1 cellular context compared by ENCODE assay signal in the genomic region with DNA sequence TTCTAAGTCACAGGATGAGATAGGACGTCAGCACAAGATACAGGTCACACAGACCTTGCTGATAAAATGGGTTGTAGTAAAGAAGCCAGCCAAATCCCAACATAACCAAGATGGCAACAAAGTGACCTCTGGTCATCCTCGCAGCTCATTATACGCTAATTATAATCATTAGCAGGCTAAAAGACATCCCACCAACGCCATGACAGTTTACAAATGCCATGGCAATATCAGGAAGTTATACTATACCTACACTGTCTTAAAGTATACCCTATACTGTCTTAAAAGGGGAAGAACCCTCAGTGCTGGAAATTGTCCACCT.
TF ChIP-seq lines count a peak whose summit lies in the region.

No MANE protein-coding gene starts in this region.

TF ChIP-seq in K562, 482 proteins besides CTCF, POLR2A, EP300 and RAD21 (continues in another document):
- TF ChIP-seq ILF3 (IDR thresholded peaks at IDR 0.05; ENCODE audit: borderline replicate concordance) (no peak), FOXK2 (conservative IDR thresholded peaks at IDR 0.05 in 1 of 2, IDR thresholded peaks at IDR 0.05 in 1 of 2; ENCODE audit: low read depth in 2 of 2) (no peak), ZNF146 (CRISPR knock-in tag; IDR thresholded peaks at IDR 0.05; ENCODE audit: unreplicated experiment) (no peak), ZNF41 (CRISPR knock-in tag; conservative IDR thresholded peaks at IDR 0.05) (no peak), MAFK (IDR thresholded peaks at IDR 0.05; ENCODE audit: low read length) (no peak), ZNF197 (CRISPR knock-in tag; IDR thresholded peaks at IDR 0.05; ENCODE audit: low read depth) (0 out of 2 replicates have a peak, but pooled peaks have one; percentile 5), ZNF507 (tag; conservative IDR thresholded peaks at IDR 0.05) (0 out of 2 replicates have a peak, but pooled peaks have one; percentile 7), NONO (IDR thresholded peaks at IDR 0.05; ENCODE audit: low read depth in 2 of 2, low read length in 1 of 2) (no peak), COPS2 (conservative IDR thresholded peaks at IDR 0.05) (no peak), ZNF174 (CRISPR knock-in tag; IDR thresholded peaks at IDR 0.05) (no peak), HDAC2 (IDR thresholded peaks at IDR 0.05) (no peak), HNRNPUL1 (IDR thresholded peaks at IDR 0.05; ENCODE audit: low read length) (no peak), ZNF12 (CRISPR knock-in tag; IDR thresholded peaks at IDR 0.05) (no peak), BCL6 (CRISPR knock-in tag; IDR thresholded peaks at IDR 0.05) (no peak), RBM22 (IDR thresholded peaks at IDR 0.05; ENCODE audit: low read depth, low read length, poor library complexity, severe bottlenecking) (no peak), SUPT5H (IDR thresholded peaks at IDR 0.05) (no peak), NR2C2 (CRISPR knock-in tag; IDR thresholded peaks at IDR 0.05) (no peak), NR2C2 (tag; IDR thresholded peaks at IDR 0.05) (0 out of 2 replicates have a peak, but pooled peaks have one; percentile 24), MYBL2 (IDR thresholded peaks at IDR 0.05; ENCODE audit: low read depth) (no peak), MYBL2 (CRISPR knock-in tag; IDR thresholded peaks at IDR 0.05; ENCODE audit: borderline replicate concordance) (no peak), NR1H2 (CRISPR knock-in tag; IDR thresholded peaks at IDR 0.05) (no peak), NR4A1 (CRISPR knock-in tag; IDR thresholded peaks at IDR 0.05) (no peak), NR4A1 (tag; IDR thresholded peaks at IDR 0.05) (0 out of 2 replicates have a peak, but pooled peaks have one; percentile 42)
- TF ChIP-seq, protein P1, sequence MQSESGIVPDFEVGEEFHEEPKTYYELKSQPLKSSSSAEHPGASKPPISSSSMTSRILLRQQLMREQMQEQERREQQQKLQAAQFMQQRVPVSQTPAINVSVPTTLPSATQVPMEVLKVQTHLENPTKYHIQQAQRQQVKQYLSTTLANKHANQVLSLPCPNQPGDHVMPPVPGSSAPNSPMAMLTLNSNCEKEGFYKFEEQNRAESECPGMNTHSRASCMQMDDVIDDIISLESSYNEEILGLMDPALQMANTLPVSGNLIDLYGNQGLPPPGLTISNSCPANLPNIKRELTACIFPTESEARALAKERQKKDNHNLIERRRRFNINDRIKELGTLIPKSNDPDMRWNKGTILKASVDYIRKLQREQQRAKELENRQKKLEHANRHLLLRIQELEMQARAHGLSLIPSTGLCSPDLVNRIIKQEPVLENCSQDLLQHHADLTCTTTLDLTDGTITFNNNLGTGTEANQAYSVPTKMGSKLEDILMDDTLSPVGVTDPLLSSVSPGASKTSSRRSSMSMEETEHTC (IDR thresholded peaks at IDR 0.05): no peak
- TF ChIP-seq, protein P2, sequence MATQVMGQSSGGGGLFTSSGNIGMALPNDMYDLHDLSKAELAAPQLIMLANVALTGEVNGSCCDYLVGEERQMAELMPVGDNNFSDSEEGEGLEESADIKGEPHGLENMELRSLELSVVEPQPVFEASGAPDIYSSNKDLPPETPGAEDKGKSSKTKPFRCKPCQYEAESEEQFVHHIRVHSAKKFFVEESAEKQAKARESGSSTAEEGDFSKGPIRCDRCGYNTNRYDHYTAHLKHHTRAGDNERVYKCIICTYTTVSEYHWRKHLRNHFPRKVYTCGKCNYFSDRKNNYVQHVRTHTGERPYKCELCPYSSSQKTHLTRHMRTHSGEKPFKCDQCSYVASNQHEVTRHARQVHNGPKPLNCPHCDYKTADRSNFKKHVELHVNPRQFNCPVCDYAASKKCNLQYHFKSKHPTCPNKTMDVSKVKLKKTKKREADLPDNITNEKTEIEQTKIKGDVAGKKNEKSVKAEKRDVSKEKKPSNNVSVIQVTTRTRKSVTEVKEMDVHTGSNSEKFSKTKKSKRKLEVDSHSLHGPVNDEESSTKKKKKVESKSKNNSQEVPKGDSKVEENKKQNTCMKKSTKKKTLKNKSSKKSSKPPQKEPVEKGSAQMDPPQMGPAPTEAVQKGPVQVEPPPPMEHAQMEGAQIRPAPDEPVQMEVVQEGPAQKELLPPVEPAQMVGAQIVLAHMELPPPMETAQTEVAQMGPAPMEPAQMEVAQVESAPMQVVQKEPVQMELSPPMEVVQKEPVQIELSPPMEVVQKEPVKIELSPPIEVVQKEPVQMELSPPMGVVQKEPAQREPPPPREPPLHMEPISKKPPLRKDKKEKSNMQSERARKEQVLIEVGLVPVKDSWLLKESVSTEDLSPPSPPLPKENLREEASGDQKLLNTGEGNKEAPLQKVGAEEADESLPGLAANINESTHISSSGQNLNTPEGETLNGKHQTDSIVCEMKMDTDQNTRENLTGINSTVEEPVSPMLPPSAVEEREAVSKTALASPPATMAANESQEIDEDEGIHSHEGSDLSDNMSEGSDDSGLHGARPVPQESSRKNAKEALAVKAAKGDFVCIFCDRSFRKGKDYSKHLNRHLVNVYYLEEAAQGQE (CRISPR knock-in tag; IDR thresholded peaks at IDR 0.05; ENCODE audit: low read depth): no peak
- TF ChIP-seq, protein P3, sequence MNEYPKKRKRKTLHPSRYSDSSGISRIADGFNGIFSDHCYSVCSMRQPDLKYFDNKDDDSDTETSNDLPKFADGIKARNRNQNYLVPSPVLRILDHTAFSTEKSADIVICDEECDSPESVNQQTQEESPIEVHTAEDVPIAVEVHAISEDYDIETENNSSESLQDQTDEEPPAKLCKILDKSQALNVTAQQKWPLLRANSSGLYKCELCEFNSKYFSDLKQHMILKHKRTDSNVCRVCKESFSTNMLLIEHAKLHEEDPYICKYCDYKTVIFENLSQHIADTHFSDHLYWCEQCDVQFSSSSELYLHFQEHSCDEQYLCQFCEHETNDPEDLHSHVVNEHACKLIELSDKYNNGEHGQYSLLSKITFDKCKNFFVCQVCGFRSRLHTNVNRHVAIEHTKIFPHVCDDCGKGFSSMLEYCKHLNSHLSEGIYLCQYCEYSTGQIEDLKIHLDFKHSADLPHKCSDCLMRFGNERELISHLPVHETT (CRISPR knock-in tag; conservative IDR thresholded peaks at IDR 0.05 in 1 of 2, IDR thresholded peaks at IDR 0.05 in 1 of 2): 0 out of 4 replicates have a peak, but pooled peaks of 1 of the 2 experiments have one; percentile 40
- TF ChIP-seq, protein P4, sequence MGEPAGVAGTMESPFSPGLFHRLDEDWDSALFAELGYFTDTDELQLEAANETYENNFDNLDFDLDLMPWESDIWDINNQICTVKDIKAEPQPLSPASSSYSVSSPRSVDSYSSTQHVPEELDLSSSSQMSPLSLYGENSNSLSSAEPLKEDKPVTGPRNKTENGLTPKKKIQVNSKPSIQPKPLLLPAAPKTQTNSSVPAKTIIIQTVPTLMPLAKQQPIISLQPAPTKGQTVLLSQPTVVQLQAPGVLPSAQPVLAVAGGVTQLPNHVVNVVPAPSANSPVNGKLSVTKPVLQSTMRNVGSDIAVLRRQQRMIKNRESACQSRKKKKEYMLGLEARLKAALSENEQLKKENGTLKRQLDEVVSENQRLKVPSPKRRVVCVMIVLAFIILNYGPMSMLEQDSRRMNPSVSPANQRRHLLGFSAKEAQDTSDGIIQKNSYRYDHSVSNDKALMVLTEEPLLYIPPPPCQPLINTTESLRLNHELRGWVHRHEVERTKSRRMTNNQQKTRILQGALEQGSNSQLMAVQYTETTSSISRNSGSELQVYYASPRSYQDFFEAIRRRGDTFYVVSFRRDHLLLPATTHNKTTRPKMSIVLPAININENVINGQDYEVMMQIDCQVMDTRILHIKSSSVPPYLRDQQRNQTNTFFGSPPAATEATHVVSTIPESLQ (CRISPR knock-in tag; IDR thresholded peaks at IDR 0.05): no peak
- TF ChIP-seq, protein P5, sequence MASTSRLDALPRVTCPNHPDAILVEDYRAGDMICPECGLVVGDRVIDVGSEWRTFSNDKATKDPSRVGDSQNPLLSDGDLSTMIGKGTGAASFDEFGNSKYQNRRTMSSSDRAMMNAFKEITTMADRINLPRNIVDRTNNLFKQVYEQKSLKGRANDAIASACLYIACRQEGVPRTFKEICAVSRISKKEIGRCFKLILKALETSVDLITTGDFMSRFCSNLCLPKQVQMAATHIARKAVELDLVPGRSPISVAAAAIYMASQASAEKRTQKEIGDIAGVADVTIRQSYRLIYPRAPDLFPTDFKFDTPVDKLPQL (IDR thresholded peaks at IDR 0.05; ENCODE audit: extremely low read depth, insufficient read length): no peak
- TF ChIP-seq, protein P6, sequence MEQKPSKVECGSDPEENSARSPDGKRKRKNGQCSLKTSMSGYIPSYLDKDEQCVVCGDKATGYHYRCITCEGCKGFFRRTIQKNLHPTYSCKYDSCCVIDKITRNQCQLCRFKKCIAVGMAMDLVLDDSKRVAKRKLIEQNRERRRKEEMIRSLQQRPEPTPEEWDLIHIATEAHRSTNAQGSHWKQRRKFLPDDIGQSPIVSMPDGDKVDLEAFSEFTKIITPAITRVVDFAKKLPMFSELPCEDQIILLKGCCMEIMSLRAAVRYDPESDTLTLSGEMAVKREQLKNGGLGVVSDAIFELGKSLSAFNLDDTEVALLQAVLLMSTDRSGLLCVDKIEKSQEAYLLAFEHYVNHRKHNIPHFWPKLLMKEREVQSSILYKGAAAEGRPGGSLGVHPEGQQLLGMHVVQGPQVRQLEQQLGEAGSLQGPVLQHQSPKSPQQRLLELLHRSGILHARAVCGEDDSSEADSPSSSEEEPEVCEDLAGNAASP (IDR thresholded peaks at IDR 0.05): no peak
- TF ChIP-seq, protein P7, sequence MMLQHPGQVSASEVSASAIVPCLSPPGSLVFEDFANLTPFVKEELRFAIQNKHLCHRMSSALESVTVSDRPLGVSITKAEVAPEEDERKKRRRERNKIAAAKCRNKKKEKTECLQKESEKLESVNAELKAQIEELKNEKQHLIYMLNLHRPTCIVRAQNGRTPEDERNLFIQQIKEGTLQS (IDR thresholded peaks at IDR 0.05): no peak
- TF ChIP-seq, protein P7 (CRISPR knock-in tag; conservative IDR thresholded peaks at IDR 0.05): no peak
- TF ChIP-seq, protein P8, sequence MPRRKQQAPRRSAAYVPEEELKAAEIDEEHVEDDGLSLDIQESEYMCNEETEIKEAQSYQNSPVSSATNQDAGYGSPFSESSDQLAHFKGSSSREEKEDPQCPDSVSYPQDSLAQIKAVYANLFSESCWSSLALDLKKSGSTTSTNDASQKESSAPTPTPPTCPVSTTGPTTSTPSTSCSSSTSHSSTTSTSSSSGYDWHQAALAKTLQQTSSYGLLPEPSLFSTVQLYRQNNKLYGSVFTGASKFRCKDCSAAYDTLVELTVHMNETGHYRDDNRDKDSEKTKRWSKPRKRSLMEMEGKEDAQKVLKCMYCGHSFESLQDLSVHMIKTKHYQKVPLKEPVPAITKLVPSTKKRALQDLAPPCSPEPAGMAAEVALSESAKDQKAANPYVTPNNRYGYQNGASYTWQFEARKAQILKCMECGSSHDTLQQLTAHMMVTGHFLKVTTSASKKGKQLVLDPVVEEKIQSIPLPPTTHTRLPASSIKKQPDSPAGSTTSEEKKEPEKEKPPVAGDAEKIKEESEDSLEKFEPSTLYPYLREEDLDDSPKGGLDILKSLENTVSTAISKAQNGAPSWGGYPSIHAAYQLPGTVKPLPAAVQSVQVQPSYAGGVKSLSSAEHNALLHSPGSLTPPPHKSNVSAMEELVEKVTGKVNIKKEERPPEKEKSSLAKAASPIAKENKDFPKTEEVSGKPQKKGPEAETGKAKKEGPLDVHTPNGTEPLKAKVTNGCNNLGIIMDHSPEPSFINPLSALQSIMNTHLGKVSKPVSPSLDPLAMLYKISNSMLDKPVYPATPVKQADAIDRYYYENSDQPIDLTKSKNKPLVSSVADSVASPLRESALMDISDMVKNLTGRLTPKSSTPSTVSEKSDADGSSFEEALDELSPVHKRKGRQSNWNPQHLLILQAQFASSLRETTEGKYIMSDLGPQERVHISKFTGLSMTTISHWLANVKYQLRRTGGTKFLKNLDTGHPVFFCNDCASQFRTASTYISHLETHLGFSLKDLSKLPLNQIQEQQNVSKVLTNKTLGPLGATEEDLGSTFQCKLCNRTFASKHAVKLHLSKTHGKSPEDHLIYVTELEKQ (CRISPR knock-in tag; IDR thresholded peaks at IDR 0.05): no peak
- TF ChIP-seq, protein P9, sequence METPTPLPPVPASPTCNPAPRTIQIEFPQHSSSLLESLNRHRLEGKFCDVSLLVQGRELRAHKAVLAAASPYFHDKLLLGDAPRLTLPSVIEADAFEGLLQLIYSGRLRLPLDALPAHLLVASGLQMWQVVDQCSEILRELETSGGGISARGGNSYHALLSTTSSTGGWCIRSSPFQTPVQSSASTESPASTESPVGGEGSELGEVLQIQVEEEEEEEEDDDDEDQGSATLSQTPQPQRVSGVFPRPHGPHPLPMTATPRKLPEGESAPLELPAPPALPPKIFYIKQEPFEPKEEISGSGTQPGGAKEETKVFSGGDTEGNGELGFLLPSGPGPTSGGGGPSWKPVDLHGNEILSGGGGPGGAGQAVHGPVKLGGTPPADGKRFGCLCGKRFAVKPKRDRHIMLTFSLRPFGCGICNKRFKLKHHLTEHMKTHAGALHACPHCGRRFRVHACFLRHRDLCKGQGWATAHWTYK (CRISPR knock-in tag; IDR thresholded peaks at IDR 0.05): 0 out of 2 replicates have a peak, but pooled peaks have one; percentile 4
